Comparison of ENCODE assay signal across 8 cellular contexts in the genomic region with DNA sequence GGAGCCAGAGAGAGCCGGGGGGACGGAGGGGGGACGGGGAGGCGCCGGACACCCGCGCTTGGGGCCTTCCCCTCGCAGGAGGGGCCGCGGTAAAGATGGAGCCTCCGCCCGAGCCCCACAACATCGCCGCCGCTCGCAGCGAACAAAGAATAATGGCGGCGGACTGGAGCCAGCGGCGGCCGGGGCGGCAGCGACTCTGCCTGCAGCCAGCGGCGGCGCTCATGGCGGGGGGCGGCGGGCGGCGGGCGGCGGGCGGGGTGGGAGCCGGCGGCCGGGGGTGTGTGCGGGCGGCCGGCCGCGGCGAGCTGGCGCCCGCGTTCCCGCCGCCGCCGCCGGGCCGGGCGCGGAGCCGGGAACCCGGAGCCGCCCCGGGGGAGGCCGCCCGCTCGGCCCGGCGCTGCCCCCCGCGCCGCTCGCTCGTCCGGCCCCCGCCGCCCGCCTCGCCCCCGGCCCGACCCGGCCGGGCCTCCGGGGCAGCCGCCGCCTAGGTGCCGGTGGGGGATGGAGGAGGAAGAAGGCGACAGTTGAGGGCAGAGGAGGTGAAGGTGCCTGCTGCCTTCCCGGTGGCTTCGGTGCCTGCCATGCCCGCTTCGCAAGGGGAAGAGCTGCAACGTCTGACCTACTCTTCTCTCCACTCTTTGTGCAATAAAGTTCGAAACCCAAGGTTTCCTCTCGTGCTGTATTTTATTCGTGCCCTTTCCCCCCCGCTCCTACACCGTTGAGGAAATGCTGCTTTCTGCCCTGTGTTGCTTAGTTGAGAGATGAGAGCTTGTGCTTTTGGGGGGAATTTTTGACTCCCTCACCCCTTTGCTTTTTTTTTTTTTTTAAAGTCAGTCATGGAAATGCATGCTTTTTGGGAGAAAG. TPM values are rescaled to one million over a fixed set of nuclear protein-coding genes. Genes with fewer than 3 reads are reported as not detected.
DNase-seq lines count a peak whose midpoint lies in the region; ATAC-seq and TF ChIP-seq lines count a peak whose summit lies in the region.

No MANE protein-coding gene starts in this region.

- peak overlapping the region; percentile 86 for H3K27ac ChIP-seq in OCI-LY1 (ENCODE audit: low read depth, low read length, poor library complexity, severe bottlenecking)
- peak overlapping the region; percentile 86 to 98 (median 92) for H3K27ac ChIP-seq in esophagus muscularis mucosa (replicated peaks in 1 of 4)
- H3K27ac ChIP-seq in suprapubic skin, result peak overlapping the region; percentile 100

- peaks cover 48% of the 10 kb centered on the region for H3K79me2 ChIP-seq in OCI-LY1 (ENCODE audit: insufficient read depth, low read length)

- H3K36me3 ChIP-seq in OCI-LY1 (ENCODE audit: insufficient read depth, low read length) (no peaks in the 10 kb centered on the region; the same call in 1 of the 2 replicates), esophagus muscularis mucosa (no peaks in the 10 kb centered on the region), suprapubic skin (no peaks in the 10 kb centered on the region)

- H3K4me3 ChIP-seq in GM12875 (ENCODE audit: low read depth, low read length) (peak overlapping the region; percentile 64), OCI-LY1 (ENCODE audit: low read depth, low read length, poor library complexity, severe bottlenecking) (peak overlapping the region; percentile 80), esophagus muscularis mucosa (peak overlapping the region; percentile 56 to 83 (median 76)), suprapubic skin (peak overlapping the region; percentile 91)

- TF ChIP-seq POLR2A in esophagus muscularis mucosa (IDR thresholded peaks at IDR 0.05; ENCODE audit: low read depth) (peak; percentile 71), suprapubic skin (IDR thresholded peaks at IDR 0.05) (peak in 1 of 2 donors; percentile 28)

- no peak overlapping the region for H2AFZ ChIP-seq in OCI-LY1 (ENCODE audit: low read length)

- no peaks in the 10 kb centered on the region for H4K20me1 ChIP-seq in OCI-LY1 (ENCODE audit: insufficient read depth, low read length)

- no peak for TF ChIP-seq CTCF in GM12875 (IDR thresholded peaks at IDR 0.05; ENCODE audit: borderline replicate concordance, insufficient read depth, low read depth, low read length)
- TF ChIP-seq CTCF in OCI-LY1 (IDR thresholded peaks at IDR 0.05; ENCODE audit: low read length), result no peak
- no peak for TF ChIP-seq CTCF in esophagus muscularis mucosa (IDR thresholded peaks at IDR 0.05)
- TF ChIP-seq CTCF in natural killer cell (IDR thresholded peaks at IDR 0.05), result no peak
- no peak for TF ChIP-seq CTCF in suprapubic skin (IDR thresholded peaks at IDR 0.05)

- peak; percentile 73 for DNase-seq in activated T-cell treated with anti-CD3 and anti-CD28 coated beads, Interleukin-2, amount 50 U/mL, for 24 hours
- DNase-seq in esophagus muscularis mucosa (ENCODE audit: extremely low spot score) (no peak), natural killer cell (peak; percentile 57), suprapubic skin (ENCODE audit: low spot score in 2 of 2) (peak in 1 of 2 donors; percentile 78)

- H3F3A ChIP-seq in OCI-LY1 (ENCODE audit: insufficient read depth, low read length), result no peaks in the 10 kb centered on the region

- peaks cover 47% of the 10 kb centered on the region for H3K4me1 ChIP-seq in OCI-LY1 (ENCODE audit: insufficient read depth, low read length, severe bottlenecking)
- H3K4me1 ChIP-seq in esophagus muscularis mucosa, result peaks cover 42 to 58% (median 53%) of the 10 kb centered on the region in 4 donors
- peaks cover 57% of the 10 kb centered on the region for H3K4me1 ChIP-seq in suprapubic skin

- intact Hi-C loops in esophagus muscularis mucosa (cut with DNase I) (no loop called here), natural killer cell (cut with micrococcal nuclease) (no loop called here)

- H3K27me3 Mint-ChIP-seq in activated T-cell treated with anti-CD3 and anti-CD28 coated beads, Interleukin-2, amount 50 U/mL, for 24 hours, result no peaks in the 10 kb centered on the region
- H3K27me3 Mint-ChIP-seq in natural killer cell (ENCODE audit: low read depth in 2 of 2), result no peaks in the 10 kb centered on the region

- WGBS in esophagus muscularis mucosa, result under 1% methylated on average over 29 of the region's 93 CpGs
- WGBS in suprapubic skin, result 2% methylated on average over 31 of the region's 93 CpGs

- peak overlapping the region; percentile 98 for H3K4me3 Mint-ChIP-seq in activated T-cell treated with anti-CD3 and anti-CD28 coated beads, Interleukin-2, amount 50 U/mL, for 24 hours
- peak overlapping the region; percentile 94 for H3K4me3 Mint-ChIP-seq in natural killer cell

- H3K4me2 ChIP-seq in OCI-LY1 (ENCODE audit: low read length), result peak overlapping the region; percentile 90

- no peaks in the 10 kb centered on the region for H3K27me3 ChIP-seq in OCI-LY1 (ENCODE audit: insufficient read depth, low read length)
- H3K27me3 ChIP-seq in esophagus muscularis mucosa, result no peaks in the 10 kb centered on the region
- no peaks in the 10 kb centered on the region for H3K27me3 ChIP-seq in suprapubic skin

- no peak for TF ChIP-seq EP300 in esophagus muscularis mucosa (IDR thresholded peaks at IDR 0.05)
- no peak for TF ChIP-seq EP300 in suprapubic skin (IDR thresholded peaks at IDR 0.05)

- peak overlapping the region; percentile 100 for H3K27ac Mint-ChIP-seq in activated T-cell treated with anti-CD3 and anti-CD28 coated beads, Interleukin-2, amount 50 U/mL, for 24 hours
- peak overlapping the region; percentile 92 to 96 for H3K27ac Mint-ChIP-seq in natural killer cell

- no peaks in the 10 kb centered on the region for H3K9me2 ChIP-seq in OCI-LY1 (ENCODE audit: low read depth, low read length)

- peak overlapping the region; percentile 94 for H3K9ac ChIP-seq in OCI-LY1 (ENCODE audit: low read length)

- peaks cover 67% of the 10 kb centered on the region for H3K4me1 Mint-ChIP-seq in activated T-cell treated with anti-CD3 and anti-CD28 coated beads, Interleukin-2, amount 50 U/mL, for 24 hours (ENCODE audit: low read depth)
- H3K4me1 Mint-ChIP-seq in natural killer cell, result peaks cover 50 to 60% of the 10 kb centered on the region in 2 donors

- H3K9me3 ChIP-seq in OCI-LY1 (ENCODE audit: low read length) (no peaks in the 10 kb centered on the region), esophagus muscularis mucosa (no peaks in the 10 kb centered on the region), suprapubic skin (no peaks in the 10 kb centered on the region)

- H3K9me3 Mint-ChIP-seq in activated T-cell treated with anti-CD3 and anti-CD28 coated beads, Interleukin-2, amount 50 U/mL, for 24 hours, result no peaks in the 10 kb centered on the region
- no peaks in the 10 kb centered on the region for H3K9me3 Mint-ChIP-seq in natural killer cell

- peaks cover 48% of the 10 kb centered on the region for H3K36me3 Mint-ChIP-seq in activated T-cell treated with anti-CD3 and anti-CD28 coated beads, Interleukin-2, amount 50 U/mL, for 24 hours (ENCODE audit: low read depth)
- H3K36me3 Mint-ChIP-seq in natural killer cell, result no peaks in the 10 kb centered on the region

- ATAC-seq in HG02981 (IDR thresholded peaks at IDR 0.05; ENCODE audit: unreplicated experiment) (peak; percentile 5), natural killer cell (peak in 1 of 3 donors; percentile 2), GM21515 (IDR thresholded peaks at IDR 0.05; ENCODE audit: unreplicated experiment) (no peak)

RNA-seq across cellular contexts. Expression of gene CREB1, which starts 0.6 kb away (rescaled TPM):
- 10 to 100 TPM; 31.1 to 51.5 (median 43.3) TPM for total RNA-seq in esophagus muscularis mucosa
- total RNA-seq in natural killer cell, result 100 to 1,000 TPM in 2 of 3 donors, 10 to 100 TPM in 1; 88.1 to 107 (median 106) TPM
- 10 to 100 TPM; 33.3 to 90.4 (median 55.1) TPM for total RNA-seq in suprapubic skin
